Comparison of ENCODE assay signal across 25 cellular contexts in genomic region chr20:51016521-51016920, GRCh38. TPM values are rescaled to one million over a fixed set of nuclear protein-coding genes. Genes with fewer than 3 reads are reported as not detected.
"Had no signal": no experiment of that assay in that cellular context is flagged by ENCODE, and none has a peak within 500 bp of the region (broad histone marks: within the 10 kb centered on the region; RNA-seq: fewer than 3 reads in every experiment).

No MANE protein-coding gene starts in this region.

- DNase-seq: activated CD4-positive, alpha-beta T cell treated with anti-CD3 and anti-CD28 coated beads for 1 hour; activated CD4-positive, alpha-beta T cell treated with anti-CD3 and anti-CD28 coated beads for 4 hours; activated CD4-positive, alpha-beta T cell treated with anti-CD3 and anti-CD28 coated beads, Interleukin-2, amount 10 ng/mL, durations not matched to agents 7 days and 5 days; activated CD4-positive, alpha-beta T cell treated with anti-CD3 and anti-CD28 coated beads, Interleukin-2, amount 50 U/mL, for 4 hours; activated CD8-positive, alpha-beta memory T cell treated with anti-CD3 and anti-CD28 coated beads for 24 hours; activated CD8-positive, alpha-beta T cell treated with anti-CD3 and anti-CD28 coated beads for 36 hours; activated effector memory CD4-positive, alpha-beta T cell treated with Interleukin-2 at 50 U/mL for 16 hours; activated gamma-delta T cell treated with Interleukin-2 at 50 U/mL for 16 hours; activated naive CD4-positive, alpha-beta T cell treated with anti-CD3 and anti-CD28 coated beads, Interleukin-2, amount 50 U/mL, for 16 hours; activated naive CD4-positive, alpha-beta T cell treated with Interleukin-2 at 50 U/mL for 16 hours; activated T-cell treated with anti-CD3 and anti-CD28 coated beads, Interleukin-2, amount 50 U/mL, for 4 hours; amniotic stem cell; aorta; body of pancreas; colonic mucosa; effector CD8-positive, alpha-beta T cell; esophagus squamous epithelium; foreskin melanocyte; head of caudate nucleus; T-helper 1 cell; T-helper 17 cell had no signal

- H3K27ac ChIP-seq: body of pancreas, breast epithelium, cardiac muscle cell, colonic mucosa, epithelial cell of prostate, esophagus squamous epithelium, gastroesophageal sphincter had no signal

RNA-seq across cellular contexts. Expression of gene KCNG1, which starts 6.4 kb away (rescaled TPM):
- total RNA-seq: activated CD4-positive, alpha-beta T cell treated with anti-CD3 and anti-CD28 coated beads, Interleukin-2, amount 10 ng/mL, durations not matched to agents 7 days and 5 days had no signal
